ENCODE assay signal across 14 cellular contexts in genomic region chr2:58466803-58467202, GRCh38.
DNase-seq lines count a peak whose midpoint lies in the region; ATAC-seq, FAIRE-seq and TF ChIP-seq lines count a peak whose summit lies in the region.
"Had no signal": no experiment of that assay in that cellular context is flagged by ENCODE, and none has a peak within 500 bp of the region (broad histone marks: within the 10 kb centered on the region; RNA-seq: fewer than 3 reads in every experiment).

No MANE protein-coding gene starts in this region.

- H3K27me3 Mint-ChIP-seq in T-cell: no peaks in the 10 kb centered on the region
- H3K27me3 Mint-ChIP-seq: stimulated activated naive CD8-positive, alpha-beta T cell treated with anti-CD3 and anti-CD28 coated beads, Interleukin-15, amount 100 ng/mL, for 72 hours had no signal

- H3K9me3 ChIP-seq in DND-41 (ENCODE audit: insufficient read depth, low read length, severe bottlenecking) (no peaks in the 10 kb centered on the region), spleen (no peaks in the 10 kb centered on the region)
- H3K9me3 ChIP-seq: breast epithelium had no signal

- no peak overlapping the region for H3K4me3 Mint-ChIP-seq in T-cell
- H3K4me3 Mint-ChIP-seq: stimulated activated naive CD8-positive, alpha-beta T cell treated with anti-CD3 and anti-CD28 coated beads, Interleukin-15, amount 100 ng/mL, for 72 hours had no signal

- no peaks in the 10 kb centered on the region for H4K20me1 ChIP-seq in DND-41 (ENCODE audit: insufficient read depth, low read length)

- TF ChIP-seq CTCF in DND-41 (IDR thresholded peaks at IDR 0.05; ENCODE audit: borderline replicate concordance, extremely low read depth, low read length, poor library complexity, severe bottlenecking): no peak
- TF ChIP-seq CTCF in spleen (IDR thresholded peaks at IDR 0.05 in 8 of 11, conservative IDR thresholded peaks at IDR 0.05 in 3 of 11): no peak

- H3K9ac ChIP-seq in DND-41 (ENCODE audit: low read depth, low read length): no peak overlapping the region

- no peaks in the 10 kb centered on the region for H3K9me3 Mint-ChIP-seq in T-cell
- H3K9me3 Mint-ChIP-seq: stimulated activated naive CD8-positive, alpha-beta T cell treated with anti-CD3 and anti-CD28 coated beads, Interleukin-15, amount 100 ng/mL, for 72 hours had no signal

- WGBS in spleen, 5 donors: 40 to 67% (median 52%) methylated on average over 1 of the region's 1 CpG

- intact Hi-C loops in spleen (cut with DNase I; ENCODE audit: low total_unique reads): no loop called here

- H3K27ac ChIP-seq in DND-41 (ENCODE audit: low read length): no peak overlapping the region
- no peak overlapping the region for H3K27ac ChIP-seq in spleen
- H3K27ac ChIP-seq: breast epithelium had no signal

- H3K27ac Mint-ChIP-seq in T-cell: no peak overlapping the region
- H3K27ac Mint-ChIP-seq: stimulated activated naive CD8-positive, alpha-beta T cell treated with anti-CD3 and anti-CD28 coated beads, Interleukin-15, amount 100 ng/mL, for 72 hours had no signal

- DNase-seq in DND-41 (no peak), NCI-H1417 (lab: John Stamatoyannopoulos, UW) (peak in 2 of 3 experiments; percentile 4 to 56), inferior parietal cortex (ENCODE audit: extremely low spot score) (no peak), RCC 7860 (ENCODE audit: low spot score) (no peak), spleen (no peak), T-cell (no peak)
- DNase-seq: activated CD4-positive, alpha-beta T cell treated with anti-CD3 and anti-CD28 coated beads, Interleukin-2, amount 50 U/mL, for 4 hours; activated naive CD4-positive, alpha-beta T cell; midbrain; nucleus accumbens; stimulated activated naive CD8-positive, alpha-beta T cell treated with anti-CD3 and anti-CD28 coated beads, Interleukin-15, amount 100 ng/mL, for 72 hours had no signal

- no peak overlapping the region for H2AFZ ChIP-seq in DND-41 (ENCODE audit: low read depth, low read length)

- FAIRE-seq in RCC 7860 (lab: Jason Lieb, UNC): no peak

- CTCF ChIA-PET in T-cell (lab: Charles Lee): interaction anchor here in 1 of 2 donors (0.6 kb wide), 1 partner anchor 41 kb away, joined by 3 read pairs; no protein-coding TSS in a partner anchor

- POLR2A ChIA-PET in T-cell (lab: Charles Lee): interaction anchor here in 1 of 2 donors (0.6 kb wide), 1 partner anchor 13 kb away, joined by 3 read pairs; no protein-coding TSS in a partner anchor

- no peaks in the 10 kb centered on the region for H3K36me3 Mint-ChIP-seq in T-cell

- TF ChIP-seq POLR2A in spleen (IDR thresholded peaks at IDR 0.05): no peak

- no peaks in the 10 kb centered on the region for H3K79me2 ChIP-seq in DND-41 (ENCODE audit: insufficient read depth, low read length)

- H3K4me1 ChIP-seq in DND-41 (ENCODE audit: insufficient read depth, low read length): no peaks in the 10 kb centered on the region
- no peaks in the 10 kb centered on the region for H3K4me1 ChIP-seq in spleen
- H3K4me1 ChIP-seq: breast epithelium had no signal

- peaks cover 2 to 7% (median 2%) of the 10 kb centered on the region in 3 donors for H3K4me1 Mint-ChIP-seq in T-cell

- H3K4me2 ChIP-seq in DND-41 (ENCODE audit: insufficient read depth, low read length): no peak overlapping the region

- H3K36me3 ChIP-seq in DND-41 (ENCODE audit: insufficient read depth, low read length) (no peaks in the 10 kb centered on the region), spleen (no peaks in the 10 kb centered on the region)
- H3K36me3 ChIP-seq: breast epithelium had no signal

- peaks cover 3% of the 10 kb centered on the region for H3K27me3 ChIP-seq in DND-41 (ENCODE audit: insufficient read depth, low read length, poor library complexity)
- no peaks in the 10 kb centered on the region for H3K27me3 ChIP-seq in spleen (replicated peaks in 1 of 7)
- H3K27me3 ChIP-seq: breast epithelium had no signal

- peak; percentile 69 for ATAC-seq in DND-41 (ENCODE audit: insufficient read depth, low read depth)
- peak; percentile 93 for ATAC-seq in GM18868 (IDR thresholded peaks at IDR 0.05; ENCODE audit: unreplicated experiment)
- ATAC-seq in HG02870 (IDR thresholded peaks at IDR 0.05; ENCODE audit: unreplicated experiment): peak; percentile 72
- no peak for ATAC-seq in T-cell (replicated peaks in 1 of 4)
- ATAC-seq: stimulated activated naive CD8-positive, alpha-beta T cell treated with anti-CD3 and anti-CD28 coated beads, Interleukin-15, amount 100 ng/mL, for 72 hours had no signal

- no peak overlapping the region for H3K4me3 ChIP-seq in DND-41 (ENCODE audit: low read depth in 1 of 2, low read length in 2 of 2)
- no peak overlapping the region for H3K4me3 ChIP-seq in spleen
- H3K4me3 ChIP-seq: breast epithelium had no signal

Comparison
In these comparisons a context has a peak if more than half of its experiments do, and no peak if none do; other contexts are left out.
1. ATAC-seq: peak in DND-41 (single experiment), GM18868 (single experiment) and HG02870 (single experiment); none in T-cell (0 of 4).
2. DNase-seq: peak in NCI-H1417 (2 of 3); none in DND-41 (single experiment), inferior parietal cortex (single experiment), RCC 7860 (single experiment), spleen (single experiment) and T-cell (0 of 34).